Comparison of ENCODE assay signal across 8 cellular contexts in genomic region chr21:44914176-44914874, GRCh38. TPM values are rescaled to one million over a fixed set of nuclear protein-coding genes. Genes with fewer than 3 reads are reported as not detected.
DNase-seq lines count a peak whose midpoint lies in the region; ATAC-seq lines count a peak whose summit lies in the region.

No MANE protein-coding gene starts in this region.

- WGBS in thymus: 38% methylated on average over 18 of the region's 18 CpGs

- no peaks in the 10 kb centered on the region for H3K9me3 Mint-ChIP-seq in effector memory CD8-positive, alpha-beta T cell

- peak overlapping the region; percentile 84 to 95 for H3K27ac Mint-ChIP-seq in effector memory CD8-positive, alpha-beta T cell

- DNase-seq in activated CD4-positive, alpha-beta T cell treated with anti-CD3 and anti-CD28 coated beads for 48 hours: peak; percentile 65
- no peak for DNase-seq in activated CD4-positive, alpha-beta T cell treated with anti-CD3 and anti-CD28 coated beads, Interleukin-2, amount 50 U/mL, for 4 hours
- DNase-seq in SKM-1 (lab: John Stamatoyannopoulos, UW; ENCODE audit: unreplicated experiment): peak; percentile 71
- peak; percentile 59 to 69 (median 67) for DNase-seq in effector memory CD8-positive, alpha-beta T cell
- no peak for DNase-seq in 8988T
- no peak for DNase-seq in SK-N-DZ (ENCODE audit: low spot score)

- peak overlapping the region; percentile 37 for H3K4me3 ChIP-seq in thymus (ENCODE audit: low read length)

- peak overlapping the region; percentile 89 to 96 for H3K4me3 Mint-ChIP-seq in effector memory CD8-positive, alpha-beta T cell

- peaks cover 72% of the 10 kb centered on the region for H3K36me3 Mint-ChIP-seq in effector memory CD8-positive, alpha-beta T cell (ENCODE audit: insufficient read depth)

- peak; percentile 75 for ATAC-seq in effector memory CD8-positive, alpha-beta T cell (replicated peaks)
- ATAC-seq in HG03520 (IDR thresholded peaks at IDR 0.05; ENCODE audit: unreplicated experiment): no peak

- no peaks in the 10 kb centered on the region for H3K27me3 ChIP-seq in thymus (ENCODE audit: control insufficient read depth, insufficient read depth)

- H3K27ac ChIP-seq in thymus (ENCODE audit: low read depth): peak overlapping the region; percentile 97

- H3K36me3 ChIP-seq in thymus (ENCODE audit: control insufficient read depth, insufficient read depth): peaks cover 38% of the 10 kb centered on the region

- H3K4me1 Mint-ChIP-seq in effector memory CD8-positive, alpha-beta T cell (ENCODE audit: low read depth in 2 of 2): peaks cover 66 to 69% of the 10 kb centered on the region in 2 donors

- peaks cover 54% of the 10 kb centered on the region for H3K4me1 ChIP-seq in thymus (ENCODE audit: control insufficient read depth, insufficient read depth, low read length)

- no peaks in the 10 kb centered on the region for H3K27me3 Mint-ChIP-seq in effector memory CD8-positive, alpha-beta T cell

- H3K9me3 ChIP-seq in thymus (ENCODE audit: control insufficient read depth): peaks cover 1% of the 10 kb centered on the region

RNA-seq across cellular contexts. Expression of gene ITGB2, which starts 6.4 kb away (rescaled TPM):
- polyA plus RNA-seq in thymus: 104 TPM
- polyA plus RNA-seq in SK-N-DZ (2014; cell fraction: cytosol; rRNA removed): 0.07 TPM in 1 of 2 replicates, not detected in the other
- 0.13 TPM in 1 of 2 replicates, not detected in the other for polyA plus RNA-seq in SK-N-DZ (2014; cell fraction: nucleus; rRNA removed)

RNA-seq across cellular contexts. Expression of gene SLX9, which starts 25.5 kb away (rescaled TPM):
- polyA plus RNA-seq in thymus: 28.4 TPM
- 17.1 and 23.9 TPM in 2 replicates for polyA plus RNA-seq in SK-N-DZ (2014; cell fraction: cytosol; rRNA removed)
- 12.7 and 14.2 TPM in 2 replicates for polyA plus RNA-seq in SK-N-DZ (2014; cell fraction: nucleus; rRNA removed)

RNA-seq across cellular contexts. Expression of gene PTTG1IP, which starts 40.8 kb away (rescaled TPM):
- 138 TPM for polyA plus RNA-seq in thymus
- 183 and 199 TPM in 2 replicates for polyA plus RNA-seq in SK-N-DZ (2014; cell fraction: cytosol; rRNA removed)
- polyA plus RNA-seq in SK-N-DZ (2014; cell fraction: nucleus; rRNA removed): 130 and 133 TPM in 2 replicates

Comparison
In these comparisons a context has a peak if more than half of its experiments do, and no peak if none do; other contexts are left out.
1. DNase-seq: peak in activated CD4-positive, alpha-beta T cell treated with anti-CD3 and anti-CD28 coated beads for 48 hours (single experiment), SKM-1 (single experiment) and effector memory CD8-positive, alpha-beta T cell (3 of 3); none in activated CD4-positive, alpha-beta T cell treated with anti-CD3 and anti-CD28 coated beads, Interleukin-2, amount 50 U/mL, for 4 hours (0 of 2), 8988T (single experiment) and SK-N-DZ (single experiment).